In genomic region chr6:2902470-2902762, GRCh38 we compare ENCODE assay signal across 1 cellular context.
A peak's percentile ranks its signal among the peaks of the same experiment; 100 is the strongest.
TF ChIP-seq lines count a peak whose summit lies in the region.

No MANE protein-coding gene starts in this region.

TF ChIP-seq in K562, 482 proteins besides CTCF, POLR2A, EP300 and RAD21 (continued from another document and continues in another):
- TF ChIP-seq ATF3 (IDR thresholded peaks at IDR 0.05) (no peak; the same call in 1 of the 2 replicates), ATF3 (CRISPR knock-in tag; conservative IDR thresholded peaks at IDR 0.05) (no peak; the same call in 1 of the 2 replicates), OTX1 (CRISPR knock-in tag; IDR thresholded peaks at IDR 0.05) (peak; percentile 80; the same call in 1 of the 2 replicates), EHMT2 (IDR thresholded peaks at IDR 0.05) (no peak), ZNF695 (CRISPR knock-in tag; IDR thresholded peaks at IDR 0.05) (no peak), HDAC1 (IDR thresholded peaks at IDR 0.05) (peak in 1 of 2 experiments; percentile 40; a peak in 1 of 4 replicates), ZBTB40 (IDR thresholded peaks at IDR 0.05) (peak; percentile 69), ZBTB40 (CRISPR knock-in tag; IDR thresholded peaks at IDR 0.05) (no peak), TEAD4 (IDR thresholded peaks at IDR 0.05; ENCODE audit: low read length) (no peak), TEAD4 (CRISPR knock-in tag; IDR thresholded peaks at IDR 0.05; ENCODE audit: borderline replicate concordance) (0 out of 2 replicates have a peak, but pooled peaks have one; percentile 40), TRIM25 (IDR thresholded peaks at IDR 0.05; ENCODE audit: borderline replicate concordance) (peak; percentile 87), ZNF586 (CRISPR knock-in tag; conservative IDR thresholded peaks at IDR 0.05) (no peak), KDM5B (IDR thresholded peaks at IDR 0.05; ENCODE audit: insufficient replicate concordance, low read depth, low read length) (no peak), ZNF316 (IDR thresholded peaks at IDR 0.05) (peak; percentile 66), DEAF1 (CRISPR knock-in tag; IDR thresholded peaks at IDR 0.05) (0 out of 2 replicates have a peak, but pooled peaks have one; percentile 7), HBP1 (CRISPR knock-in tag; IDR thresholded peaks at IDR 0.05) (0 out of 2 replicates have a peak, but pooled peaks have one; percentile 35), SMARCA5 (IDR thresholded peaks at IDR 0.05) (peak; percentile 56), HOMEZ (CRISPR knock-in tag; IDR thresholded peaks at IDR 0.05) (no peak), RCOR1 (IDR thresholded peaks at IDR 0.05; ENCODE audit: borderline replicate concordance in 1 of 2, low read depth in 2 of 2, low read length in 2 of 2) (0 out of 4 replicates have a peak, but pooled peaks of 1 of the 2 experiments have one; percentile 6), NR2F6 (CRISPR knock-in tag; IDR thresholded peaks at IDR 0.05) (0 out of 2 replicates have a peak, but pooled peaks have one; percentile 22), ZBED1 (IDR thresholded peaks at IDR 0.05) (no peak), ARHGAP35 (IDR thresholded peaks at IDR 0.05; ENCODE audit: partially characterized antibody) (peak; percentile 49), ZNF41 (CRISPR knock-in tag; conservative IDR thresholded peaks at IDR 0.05) (0 out of 2 replicates have a peak, but pooled peaks have one; percentile 29), TCF7L2 (IDR thresholded peaks at IDR 0.05; ENCODE audit: low read depth, low read length) (no peak), POU5F1 (IDR thresholded peaks at IDR 0.05; ENCODE audit: borderline replicate concordance, low read depth, low read length, partially characterized antibody) (no peak), PHB2 (IDR thresholded peaks at IDR 0.05; ENCODE audit: low read depth) (0 out of 2 replicates have a peak, but pooled peaks have one; percentile 15), KDM1A (IDR thresholded peaks at IDR 0.05) (peak; percentile 67 to 80), RNF2 (IDR thresholded peaks at IDR 0.05) (no peak), ZFP1 (CRISPR knock-in tag; IDR thresholded peaks at IDR 0.05) (0 out of 2 replicates have a peak, but pooled peaks have one; percentile 24), ZNF583 (CRISPR knock-in tag; IDR thresholded peaks at IDR 0.05) (0 out of 2 replicates have a peak, but pooled peaks have one; percentile 17), HEY1 (CRISPR knock-in tag; IDR thresholded peaks at IDR 0.05; ENCODE audit: borderline replicate concordance) (0 out of 2 replicates have a peak, but pooled peaks have one; percentile 7), MTF1 (CRISPR knock-in tag; IDR thresholded peaks at IDR 0.05; ENCODE audit: borderline replicate concordance) (no peak), TGIF2 (CRISPR knock-in tag; IDR thresholded peaks at IDR 0.05) (no peak), ZNF398 (CRISPR knock-in tag; IDR thresholded peaks at IDR 0.05) (no peak), DMBX1 (CRISPR knock-in tag; IDR thresholded peaks at IDR 0.05; ENCODE audit: borderline replicate concordance) (peak; percentile 23; the same call in 1 of the 2 replicates), ZNF76 (CRISPR knock-in tag; IDR thresholded peaks at IDR 0.05; ENCODE audit: borderline replicate concordance) (no peak), CEBPG (CRISPR knock-in tag; IDR thresholded peaks at IDR 0.05) (peak; percentile 59), CEBPG (tag; conservative IDR thresholded peaks at IDR 0.05 in 1 of 2, IDR thresholded peaks at IDR 0.05 in 1 of 2) (peak in 1 of 2 experiments; percentile 84; a peak in 2 of 4 replicates), NKRF (IDR thresholded peaks at IDR 0.05; ENCODE audit: borderline replicate concordance) (0 out of 2 replicates have a peak, but pooled peaks have one; percentile 28), CEBPB (tag; IDR thresholded peaks at IDR 0.05) (peak; percentile 90), C11orf30 (IDR thresholded peaks at IDR 0.05; ENCODE audit: low read depth) (peak; percentile 68), CC2D1A (IDR thresholded peaks at IDR 0.05) (0 out of 2 replicates have a peak, but pooled peaks have one; percentile 5), XRCC4 (IDR thresholded peaks at IDR 0.05; ENCODE audit: extremely low read depth, insufficient read depth, insufficient read length) (no peak), RFX1 (IDR thresholded peaks at IDR 0.05) (no peak)
